In genomic region chr10:6128591-6129383, GRCh38 we compare ENCODE assay signal across 1 cellular context.
TF ChIP-seq lines count a peak whose summit lies in the region.

No MANE protein-coding gene starts in this region.

TF ChIP-seq in K562, 482 proteins besides CTCF, POLR2A, EP300 and RAD21 (continued from another document):
- TF ChIP-seq ZNF277 (CRISPR knock-in tag; IDR thresholded peaks at IDR 0.05; ENCODE audit: borderline replicate concordance) (no peak), ETV5 (CRISPR knock-in tag; IDR thresholded peaks at IDR 0.05; ENCODE audit: low read depth) (no peak), PHF20 (IDR thresholded peaks at IDR 0.05; ENCODE audit: partially characterized antibody) (no peak), ZFP91 (CRISPR knock-in tag; IDR thresholded peaks at IDR 0.05) (0 out of 2 replicates have a peak, but pooled peaks have one; percentile 53), TCF15 (CRISPR knock-in tag; IDR thresholded peaks at IDR 0.05) (no peak), FUS (optimal IDR thresholded peaks at IDR 0.05; ENCODE audit: low read depth, low read length) (no peak), HDAC2 (IDR thresholded peaks at IDR 0.05) (no peak), NFE2L1 (tag; IDR thresholded peaks at IDR 0.05; ENCODE audit: borderline replicate concordance, low read depth) (no peak), POLR2AphosphoS2 (IDR thresholded peaks at IDR 0.05; ENCODE audit: low read length) (no peak), SLC30A9 (CRISPR knock-in tag; IDR thresholded peaks at IDR 0.05) (no peak), SMAD2 (IDR thresholded peaks at IDR 0.05; ENCODE audit: low read depth, low read length) (no peak), ARID2 (IDR thresholded peaks at IDR 0.05) (no peak), KLF1 (tag; IDR thresholded peaks at IDR 0.05) (no peak), MAFK (IDR thresholded peaks at IDR 0.05; ENCODE audit: low read length) (peak; percentile 74; the same call in 1 of the 2 replicates), THRAP3 (IDR thresholded peaks at IDR 0.05; ENCODE audit: borderline replicate concordance) (no peak), HCFC1 (IDR thresholded peaks at IDR 0.05; ENCODE audit: low read depth, low read length) (no peak), MYBL2 (IDR thresholded peaks at IDR 0.05; ENCODE audit: low read depth) (no peak), MYBL2 (CRISPR knock-in tag; IDR thresholded peaks at IDR 0.05; ENCODE audit: borderline replicate concordance) (no peak), MXI1 (IDR thresholded peaks at IDR 0.05; ENCODE audit: low read depth, low read length) (no peak), THAP12 (CRISPR knock-in tag; IDR thresholded peaks at IDR 0.05) (no peak), ILF3 (IDR thresholded peaks at IDR 0.05; ENCODE audit: borderline replicate concordance) (no peak), ZNF707 (CRISPR knock-in tag; conservative IDR thresholded peaks at IDR 0.05) (no peak), ELF4 (CRISPR knock-in tag; IDR thresholded peaks at IDR 0.05) (no peak)
